ENCODE assay signal across 8 cellular contexts in genomic region chr15:84981054-84981710, GRCh38. TPM values are rescaled to one million over a fixed set of nuclear protein-coding genes. Genes with fewer than 3 reads are reported as not detected.
DNase-seq lines count a peak whose midpoint lies in the region.

No MANE protein-coding gene starts in this region.

- H3K36me3 ChIP-seq in HAP-1 (replicated peaks) (no peaks in the 10 kb centered on the region), MG63 (no peaks in the 10 kb centered on the region)

- peak overlapping the region; percentile 93 for H3K27ac Mint-ChIP-seq in activated naive CD4-positive, alpha-beta T cell treated with anti-CD3 and anti-CD28 coated beads for 36 hours

- H3K27ac ChIP-seq in temporal lobe (ENCODE audit: low read depth, low read length) = peak overlapping the region; percentile 60

- peaks cover 28% of the 10 kb centered on the region for H3K4me1 ChIP-seq in HAP-1

- H3K36me3 Mint-ChIP-seq in activated naive CD4-positive, alpha-beta T cell treated with anti-CD3 and anti-CD28 coated beads for 36 hours (ENCODE audit: low read depth) = peaks cover 3% of the 10 kb centered on the region

- no peaks in the 10 kb centered on the region for H3K27me3 Mint-ChIP-seq in activated naive CD4-positive, alpha-beta T cell treated with anti-CD3 and anti-CD28 coated beads for 36 hours (ENCODE audit: low read depth)

- intact Hi-C loops in activated naive CD4-positive, alpha-beta T cell treated with anti-CD3 and anti-CD28 coated beads for 36 hours (cut with micrococcal nuclease) = loop anchor here (1.0 to 10.0 kb wide), 4 partner anchors 244 to 724 kb away; partner anchors contain the start of gene WDR73

- no peaks in the 10 kb centered on the region for H3K9me3 Mint-ChIP-seq in activated naive CD4-positive, alpha-beta T cell treated with anti-CD3 and anti-CD28 coated beads for 36 hours

- H3K4me3 ChIP-seq in HAP-1 (peak overlapping the region; percentile 76), MG63 (peak overlapping the region; percentile 76)

- DNase-seq in GDM1 (lab: John Stamatoyannopoulos, UW) (peak; percentile 96), HAP-1 (ENCODE audit: low spot score in 2 of 2) (peak; percentile 99 to 100), MG63 (peak; percentile 95), SIG-M5 (lab: John Stamatoyannopoulos, UW) (peak; percentile 48), globus pallidus (ENCODE audit: low spot score) (peak; percentile 96), occipital lobe (lab: John Stamatoyannopoulos, UW) (peak; percentile 90)
- DNase-seq in activated naive CD4-positive, alpha-beta T cell treated with anti-CD3 and anti-CD28 coated beads for 36 hours = peak; percentile 95

- CTCF ChIA-PET in activated naive CD4-positive, alpha-beta T cell treated with anti-CD3 and anti-CD28 coated beads for 36 hours (lab: Charles Lee) = interaction anchor here (1.0 to 1.2 kb wide), 2 partner anchors 8 to 63 kb away, joined by 3 to 4 read pairs; no protein-coding TSS in a partner anchor

- no peaks in the 10 kb centered on the region for H3K27me3 ChIP-seq in HAP-1 (ENCODE audit: low read depth)
- H3K27me3 ChIP-seq in MG63 = no peaks in the 10 kb centered on the region

- H3K9me3 ChIP-seq in HAP-1 (no peaks in the 10 kb centered on the region), MG63 (no peaks in the 10 kb centered on the region)

- H3K4me1 Mint-ChIP-seq in activated naive CD4-positive, alpha-beta T cell treated with anti-CD3 and anti-CD28 coated beads for 36 hours (ENCODE audit: low read depth) = peaks cover 43% of the 10 kb centered on the region

- H3K4me3 Mint-ChIP-seq in activated naive CD4-positive, alpha-beta T cell treated with anti-CD3 and anti-CD28 coated beads for 36 hours = peak overlapping the region; percentile 92

- in situ Hi-C loops in HAP-1 (cut with MboI; ENCODE audit: low sequenced_read_pairs) = no loop called here

RNA-seq across cellular contexts. Expression of gene PDE8A, which starts 0.5 kb away (rescaled TPM):
- 7.9 and 12.5 TPM in 2 replicates for total RNA-seq in MG63 (2014; rRNA removed; shearing (Covaris generic); ENCODE audit: low replicate concordance)
- total RNA-seq in activated naive CD4-positive, alpha-beta T cell treated with anti-CD3 and anti-CD28 coated beads for 36 hours = 10 to 100 TPM; 28.8 to 29.2 TPM
- total RNA-seq in occipital lobe (26.0 TPM), temporal lobe (10.3 TPM)

Comparison
In these comparisons a context has a peak if more than half of its experiments do, and no peak if none do; other contexts are left out.
1. Peak in every context shown above with its lines: DNase-seq, H3K4me3 ChIP-seq and H3K27ac ChIP-seq.
2. DNase-seq: peak in every context shown above with its lines; median percentile 100 in HAP-1; 96 in GDM1; 96 in globus pallidus; 95 in MG63; 95 in activated naive CD4-positive, alpha-beta T cell treated with anti-CD3 and anti-CD28 coated beads for 36 hours; 90 in occipital lobe; 48 in SIG-M5.